Comparison of ENCODE assay signal across 23 cellular contexts in the genomic region with DNA sequence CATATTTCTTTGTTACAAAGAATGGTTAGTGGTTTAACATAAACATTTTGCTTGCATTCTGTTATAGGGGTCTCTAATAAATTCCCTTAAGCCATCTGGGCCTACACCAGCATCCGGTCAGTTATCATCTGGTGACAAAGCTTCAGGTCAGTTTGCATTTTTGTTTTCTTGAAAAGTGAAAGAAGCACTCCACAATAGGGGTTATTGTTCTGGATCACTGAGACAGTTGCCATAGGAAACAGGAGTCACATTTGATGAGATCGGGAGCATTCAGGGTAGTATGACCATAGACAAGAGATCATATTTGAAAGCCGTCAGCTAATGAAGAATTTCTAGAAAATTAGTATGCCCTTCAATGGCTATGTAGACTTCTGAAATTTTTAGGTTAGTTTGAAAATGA.
"Had no signal": no experiment of that assay in that cellular context is flagged by ENCODE, and none has a peak within 500 bp of the region (broad histone marks: within the 10 kb centered on the region; RNA-seq: fewer than 3 reads in every experiment).

No MANE protein-coding gene starts in this region.

- H3K27ac Mint-ChIP-seq: dendritic cell treated with granulocyte-macrophage colony-stimulating factor and Interleukin-4, amounts not matched to agents 40 ng/mL and 50 ng/mL, for 4 days; stimulated activated effector memory CD8-positive, alpha-beta T cell treated with anti-CD3 and anti-CD28 coated beads, Interleukin-12 subunit alpha, Interleukin-12 subunit beta, amount 100 ng/mL, for 72 hours; type B pancreatic cell had no signal

- H3K4me3 Mint-ChIP-seq: central memory CD8-positive, alpha-beta T cell; dendritic cell treated with granulocyte-macrophage colony-stimulating factor and Interleukin-4, amounts not matched to agents 40 ng/mL and 50 ng/mL, for 4 days; naive thymus-derived CD8-positive, alpha-beta T cell; stimulated activated effector memory CD8-positive, alpha-beta T cell treated with anti-CD3 and anti-CD28 coated beads, Interleukin-12 subunit alpha, Interleukin-12 subunit beta, amount 100 ng/mL, for 72 hours; type B pancreatic cell had no signal

- H3K27ac ChIP-seq: colonic mucosa, neutrophil, pancreas, prostate gland, sigmoid colon, stomach, thyroid gland had no signal

- ATAC-seq: left lobe of liver; naive thymus-derived CD8-positive, alpha-beta T cell; pancreas; right cardiac atrium; stimulated activated effector memory CD8-positive, alpha-beta T cell treated with anti-CD3 and anti-CD28 coated beads, Interleukin-12 subunit alpha, Interleukin-12 subunit beta, amount 100 ng/mL, for 72 hours had no signal

- H3K36me3 ChIP-seq: colonic mucosa had no signal

- H3K4me1 Mint-ChIP-seq: central memory CD8-positive, alpha-beta T cell; stimulated activated effector memory CD8-positive, alpha-beta T cell treated with anti-CD3 and anti-CD28 coated beads, Interleukin-12 subunit alpha, Interleukin-12 subunit beta, amount 100 ng/mL, for 72 hours had no signal

- H3K27me3 ChIP-seq: colonic mucosa, esophagus squamous epithelium, neutrophil, pancreas, sigmoid colon, stomach, thyroid gland had no signal

- H3K4me3 ChIP-seq: colonic mucosa, esophagus squamous epithelium, lung, pancreas, prostate gland, sigmoid colon, stomach, thyroid gland had no signal

- H3K27me3 Mint-ChIP-seq: central memory CD8-positive, alpha-beta T cell; dendritic cell treated with granulocyte-macrophage colony-stimulating factor and Interleukin-4, amounts not matched to agents 40 ng/mL and 50 ng/mL, for 4 days; naive thymus-derived CD8-positive, alpha-beta T cell; type B pancreatic cell had no signal

- H3K9me3 ChIP-seq: colonic mucosa, esophagus squamous epithelium, neutrophil, pancreas, prostate gland, sigmoid colon, stomach, thyroid gland had no signal

- H3K9me3 Mint-ChIP-seq: central memory CD8-positive, alpha-beta T cell; dendritic cell treated with granulocyte-macrophage colony-stimulating factor and Interleukin-4, amounts not matched to agents 40 ng/mL and 50 ng/mL, for 4 days; naive thymus-derived CD8-positive, alpha-beta T cell; stimulated activated effector memory CD8-positive, alpha-beta T cell treated with anti-CD3 and anti-CD28 coated beads, Interleukin-12 subunit alpha, Interleukin-12 subunit beta, amount 100 ng/mL, for 72 hours; type B pancreatic cell had no signal

- DNase-seq: colonic mucosa; effector memory CD4-positive, alpha-beta T cell; erythroblast; esophagus squamous epithelium; head of caudate nucleus; mesendoderm; naive thymus-derived CD8-positive, alpha-beta T cell; pancreas; right cardiac atrium; sigmoid colon; stimulated activated CD4-positive, alpha-beta T cell treated with anti-CD3 and anti-CD28 coated beads, Interleukin-2, amount 100 ng/mL, for 24 hours; stimulated activated CD4-positive, alpha-beta T cell treated with anti-CD3 and anti-CD28 coated beads, Interleukin-4, amount 100 ng/mL, for 24 hours; stimulated activated naive CD4-positive, alpha-beta T cell treated with Interleukin-2 at 50 U/mL for 16 hours; stomach; thyroid gland had no signal

- H3K4me1 ChIP-seq: colonic mucosa, pancreas, prostate gland, sigmoid colon, stomach, thyroid gland had no signal
